Comparison of ENCODE assay signal across 16 cellular contexts in genomic region chr1:198637157-198637556, GRCh38. TPM values are rescaled to one million over a fixed set of nuclear protein-coding genes. Genes with fewer than 3 reads are reported as not detected.
DNase-seq lines count a peak whose midpoint lies in the region; ATAC-seq lines count a peak whose summit lies in the region.
"Had no signal": no experiment of that assay in that cellular context is flagged by ENCODE, and none has a peak within 500 bp of the region (broad histone marks: within the 10 kb centered on the region; RNA-seq: fewer than 3 reads in every experiment).

No MANE protein-coding gene starts in this region.

- H3K9me3 ChIP-seq in GM23248 (ENCODE audit: low read depth) = no peaks in the 10 kb centered on the region

- no peaks in the 10 kb centered on the region for H3F3A ChIP-seq in GM23248 (ENCODE audit: insufficient read depth)

- H3K4me1 Mint-ChIP-seq in activated CD4-positive, alpha-beta T cell treated with anti-CD3 and anti-CD28 coated beads for 36 hours = peaks cover 57% of the 10 kb centered on the region
- peaks cover 54% of the 10 kb centered on the region for H3K4me1 Mint-ChIP-seq in activated T-helper 1 cell treated with anti-CD3 and anti-CD28 coated beads, Interleukin-12 subunit alpha, Interleukin-12 subunit beta, Interleukin-2, Interleukin-4 antibody, amounts not matched to agents 30 ng/mL and 10 ng/mL and 1 ng/mL, durations not matched to agents 14 hours and 24 hours and 36 hours (ENCODE audit: low read depth)
- H3K4me1 Mint-ChIP-seq in naive thymus-derived CD8-positive, alpha-beta T cell = peaks cover 33 to 63% (median 56%) of the 10 kb centered on the region in 4 donors
- H3K4me1 Mint-ChIP-seq: neural crest cell had no signal

- H4K20me1 ChIP-seq in GM23248 (ENCODE audit: insufficient read depth) = no peaks in the 10 kb centered on the region

- peak overlapping the region; percentile 87 for H3K4me3 Mint-ChIP-seq in activated CD4-positive, alpha-beta T cell treated with anti-CD3 and anti-CD28 coated beads for 36 hours
- H3K4me3 Mint-ChIP-seq in activated T-helper 1 cell treated with anti-CD3 and anti-CD28 coated beads, Interleukin-12 subunit alpha, Interleukin-12 subunit beta, Interleukin-2, Interleukin-4 antibody, amounts not matched to agents 30 ng/mL and 10 ng/mL and 1 ng/mL, durations not matched to agents 14 hours and 24 hours and 36 hours = peak overlapping the region; percentile 44
- H3K4me3 Mint-ChIP-seq in naive thymus-derived CD8-positive, alpha-beta T cell = peak overlapping the region; percentile 16 to 82 (median 63)
- H3K4me3 Mint-ChIP-seq: neural crest cell had no signal

- no peaks in the 10 kb centered on the region for H3K9me2 ChIP-seq in GM23248 (ENCODE audit: insufficient read depth)

- H3K4me3 ChIP-seq in GM23248 = no peak overlapping the region

- in situ Hi-C loops in GM23248 (cut with MboI) = no loop called here

- H3K4me1 ChIP-seq in GM23248 (ENCODE audit: insufficient read depth) = peaks cover 8% of the 10 kb centered on the region

- no peaks in the 10 kb centered on the region for H3K27me3 ChIP-seq in GM23248 (replicated peaks; ENCODE audit: insufficient read depth)

- no peak for ATAC-seq in activated CD4-positive, alpha-beta T cell treated with anti-CD3 and anti-CD28 coated beads for 36 hours
- ATAC-seq in naive thymus-derived CD8-positive, alpha-beta T cell = no peak

- H3K9ac ChIP-seq in GM23248 = no peak overlapping the region

- CTCF ChIA-PET in activated CD4-positive, alpha-beta T cell treated with anti-CD3 and anti-CD28 coated beads for 36 hours (lab: Charles Lee) = interaction anchor here (0.9 to 8.7 kb wide), 6 partner anchors 11 to 118 kb away, joined by 4 to 110 read pairs (median 6); no protein-coding TSS in a partner anchor

- no peaks in the 10 kb centered on the region for H3K27me3 Mint-ChIP-seq in activated CD4-positive, alpha-beta T cell treated with anti-CD3 and anti-CD28 coated beads for 36 hours
- H3K27me3 Mint-ChIP-seq in activated T-helper 1 cell treated with anti-CD3 and anti-CD28 coated beads, Interleukin-12 subunit alpha, Interleukin-12 subunit beta, Interleukin-2, Interleukin-4 antibody, amounts not matched to agents 30 ng/mL and 10 ng/mL and 1 ng/mL, durations not matched to agents 14 hours and 24 hours and 36 hours (ENCODE audit: insufficient read depth) = no peaks in the 10 kb centered on the region
- no peaks in the 10 kb centered on the region for H3K27me3 Mint-ChIP-seq in naive thymus-derived CD8-positive, alpha-beta T cell

- H3K79me2 ChIP-seq in GM23248 (ENCODE audit: insufficient read depth) = no peaks in the 10 kb centered on the region

- intact Hi-C loops in activated CD4-positive, alpha-beta T cell treated with anti-CD3 and anti-CD28 coated beads for 36 hours (cut with DNase I, micrococcal nuclease) = loop anchor here in 1 of 2 experiments (5.0 kb wide), 1 partner anchor 35 kb away; no protein-coding TSS in a partner anchor
- intact Hi-C loops in activated T-helper 1 cell treated with anti-CD3 and anti-CD28 coated beads, Interleukin-12 subunit alpha, Interleukin-12 subunit beta, Interleukin-2, Interleukin-4 antibody, amounts not matched to agents 30 ng/mL and 10 ng/mL and 1 ng/mL, durations not matched to agents 14 hours and 24 hours and 36 hours (cut with micrococcal nuclease) = loop anchor here (5.0 kb wide), 2 partner anchors 170 to 480 kb away; partner anchors contain the start of gene NEK7

- DNase-seq in activated CD4-positive, alpha-beta T cell treated with anti-CD3 and anti-CD28 coated beads for 36 hours = no peak
- no peak for DNase-seq in activated CD4-positive, alpha-beta T cell treated with anti-CD3 and anti-CD28 coated beads for 4 hours
- DNase-seq in GM23248 (no peak), T1000 (lab: John Stamatoyannopoulos, UW) (no peak), NCI-H128 (lab: John Stamatoyannopoulos, UW; ENCODE audit: unreplicated experiment) (no peak)
- no peak for DNase-seq in activated T-helper 1 cell treated with anti-CD3 and anti-CD28 coated beads, Interleukin-12 subunit alpha, Interleukin-12 subunit beta, Interleukin-2, Interleukin-4 antibody, amounts not matched to agents 30 ng/mL and 10 ng/mL and 1 ng/mL, durations not matched to agents 14 hours and 24 hours and 36 hours (ENCODE audit: low spot score)
- DNase-seq in naive thymus-derived CD8-positive, alpha-beta T cell = no peak
- no peak for DNase-seq in stimulated activated naive CD4-positive, alpha-beta T cell treated with Interleukin-2 at 50 U/mL for 16 hours (lab: John Stamatoyannopoulos, UW)
- DNase-seq: activated CD4-positive, CD25-positive, alpha-beta regulatory T cell treated with anti-CD3 and anti-CD28 coated beads, Interleukin-2, amount 50 U/mL, for 72 hours; EL; kidney glomerular epithelial cell; mesendoderm; NCI-H1694 treated with DMSO at 0.1 percent for 48 hours; NCI-H446 treated with DMSO at 0.1 percent for 48 hours; Right ventricle myocardium superior had no signal

- H3K36me3 Mint-ChIP-seq in activated CD4-positive, alpha-beta T cell treated with anti-CD3 and anti-CD28 coated beads for 36 hours (ENCODE audit: low read depth) = peaks cover 60% of the 10 kb centered on the region
- H3K36me3 Mint-ChIP-seq in activated T-helper 1 cell treated with anti-CD3 and anti-CD28 coated beads, Interleukin-12 subunit alpha, Interleukin-12 subunit beta, Interleukin-2, Interleukin-4 antibody, amounts not matched to agents 30 ng/mL and 10 ng/mL and 1 ng/mL, durations not matched to agents 14 hours and 24 hours and 36 hours (ENCODE audit: low read depth) = peaks cover 27% of the 10 kb centered on the region
- H3K36me3 Mint-ChIP-seq in naive thymus-derived CD8-positive, alpha-beta T cell = peaks cover 13 to 27% (median 20%) of the 10 kb centered on the region in 3 donors

- H3K4me2 ChIP-seq in GM23248 (ENCODE audit: unreplicated experiment) = no peak overlapping the region

- H2AFZ ChIP-seq in GM23248 = peak overlapping the region; percentile 29; the same call in 1 of the 2 replicates

- no peaks in the 10 kb centered on the region for H3K36me3 ChIP-seq in GM23248 (ENCODE audit: low read depth)

- POLR2A ChIA-PET in activated CD4-positive, alpha-beta T cell treated with anti-CD3 and anti-CD28 coated beads for 36 hours (lab: Charles Lee) = interaction anchor here (0.6 to 4.2 kb wide), 4 partner anchors 13 to 45 kb away, joined by 3 to 16 read pairs (median 8); no protein-coding TSS in a partner anchor
- POLR2A ChIA-PET in naive thymus-derived CD8-positive, alpha-beta T cell (lab: Charles Lee) = interaction anchor here (0.9 to 10.8 kb wide), 6 partner anchors 8 to 101 kb away, joined by 3 to 178 read pairs (median 4); no protein-coding TSS in a partner anchor

- H3K9me3 Mint-ChIP-seq in activated CD4-positive, alpha-beta T cell treated with anti-CD3 and anti-CD28 coated beads for 36 hours (ENCODE audit: low read depth) = peaks cover 11% of the 10 kb centered on the region
- peaks cover 11% of the 10 kb centered on the region for H3K9me3 Mint-ChIP-seq in activated T-helper 1 cell treated with anti-CD3 and anti-CD28 coated beads, Interleukin-12 subunit alpha, Interleukin-12 subunit beta, Interleukin-2, Interleukin-4 antibody, amounts not matched to agents 30 ng/mL and 10 ng/mL and 1 ng/mL, durations not matched to agents 14 hours and 24 hours and 36 hours
- peaks cover 0 to 19% (median 5%) of the 10 kb centered on the region in 9 donors for H3K9me3 Mint-ChIP-seq in naive thymus-derived CD8-positive, alpha-beta T cell
- H3K9me3 Mint-ChIP-seq: neural crest cell had no signal

- H3K27ac ChIP-seq in GM23248 = no peak overlapping the region

- 57 to 67% methylated on average over 2 of the region's 2 CpGs for whole genome bisulfite sequencing in GM23248 (ENCODE audit: low coverage in 1 of 2, low lambda C conversion rate in 2 of 2, missing lambda C conversion rate in 2 of 2), 2 experiments

- peak overlapping the region; percentile 92 for H3K27ac Mint-ChIP-seq in activated CD4-positive, alpha-beta T cell treated with anti-CD3 and anti-CD28 coated beads for 36 hours
- H3K27ac Mint-ChIP-seq in activated T-helper 1 cell treated with anti-CD3 and anti-CD28 coated beads, Interleukin-12 subunit alpha, Interleukin-12 subunit beta, Interleukin-2, Interleukin-4 antibody, amounts not matched to agents 30 ng/mL and 10 ng/mL and 1 ng/mL, durations not matched to agents 14 hours and 24 hours and 36 hours = peak overlapping the region; percentile 90
- H3K27ac Mint-ChIP-seq in naive thymus-derived CD8-positive, alpha-beta T cell = peak overlapping the region; percentile 85 to 99 (median 91)

RNA-seq across cellular contexts. Expression of gene PTPRC, which starts 1.7 kb away (rescaled TPM):
- total RNA-seq in activated CD4-positive, alpha-beta T cell treated with anti-CD3 and anti-CD28 coated beads for 36 hours = 100 to 1,000 TPM; 458 to 564 TPM
- total RNA-seq in GM23248 (2014; rRNA removed; shearing (Covaris generic)) = 0.38 and 0.86 TPM in 2 replicates
- polyA plus RNA-seq in GM23248 (2016; fragmentation: Nextera tagmentation; extraction: Ambion mirVana) = 0.66 and 0.70 TPM in 2 replicates
- 512 and 516 TPM in 2 replicates for total RNA-seq in activated T-helper 1 cell treated with anti-CD3 and anti-CD28 coated beads, Interleukin-12 subunit alpha, Interleukin-12 subunit beta, Interleukin-2, Interleukin-4 antibody, amounts not matched to agents 30 ng/mL and 10 ng/mL and 1 ng/mL, durations not matched to agents 14 hours and 24 hours and 36 hours
- total RNA-seq in naive thymus-derived CD8-positive, alpha-beta T cell = 100 to 1,000 TPM; 906 to 970 TPM
- 1,000 to 10,000 TPM in 2 of 3 donors, 100 to 1,000 TPM in 1; 980 to 1,253 (median 1,023) TPM for polyA plus RNA-seq in naive thymus-derived CD8-positive, alpha-beta T cell
- total RNA-seq: neural crest cell had no signal

Comparison
In these comparisons a context has a peak if more than half of its experiments do, and no peak if none do; other contexts are left out.
1. RNA of gene PTPRC, which starts 1.7 kb away (total RNA-seq): 906 to 970 TPM in naive thymus-derived CD8-positive, alpha-beta T cell, 458 to 564 TPM in activated CD4-positive, alpha-beta T cell treated with anti-CD3 and anti-CD28 coated beads for 36 hours and 512 to 516 TPM in activated T-helper 1 cell treated with anti-CD3 and anti-CD28 coated beads, Interleukin-12 subunit alpha, Interleukin-12 subunit beta, Interleukin-2, Interleukin-4 antibody, amounts not matched to agents 30 ng/mL and 10 ng/mL and 1 ng/mL, durations not matched to agents 14 hours and 24 hours and 36 hours; 0.38 to 0.86 TPM in GM23248; every median in the first group is over 100 times any median in the second.
2. Peak in every context shown above with its lines, with median percentiles within 50 percentile points of each other: H3K27ac Mint-ChIP-seq and H3K4me3 Mint-ChIP-seq.